In the genomic region with DNA sequence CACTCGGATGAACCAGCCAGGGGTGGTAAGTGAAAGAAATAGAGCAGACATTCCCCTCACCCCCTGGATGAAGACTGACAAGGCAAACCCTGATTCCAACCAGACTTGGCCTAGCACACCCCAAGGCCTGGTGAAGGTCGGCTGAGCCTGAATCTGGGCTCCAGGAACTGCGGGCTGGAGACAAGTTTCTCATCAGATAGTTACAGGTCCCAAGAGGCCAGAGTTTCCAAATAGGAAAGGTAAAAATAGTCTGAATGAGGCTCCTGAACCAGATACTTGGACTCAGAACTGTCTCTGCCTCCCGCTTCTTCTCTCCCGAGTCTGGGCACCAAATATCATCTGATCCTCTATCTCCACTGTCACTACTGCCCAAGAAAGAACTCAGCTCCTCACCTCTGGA, we compare ENCODE assay signal across 1 cellular context.
TF ChIP-seq lines count a peak whose summit lies in the region.

No MANE protein-coding gene starts in this region.

TF ChIP-seq in HEK293, 187 proteins besides CTCF, POLR2A, EP300 and RAD21 (continued from another document):
- TF ChIP-seq, protein P1, sequence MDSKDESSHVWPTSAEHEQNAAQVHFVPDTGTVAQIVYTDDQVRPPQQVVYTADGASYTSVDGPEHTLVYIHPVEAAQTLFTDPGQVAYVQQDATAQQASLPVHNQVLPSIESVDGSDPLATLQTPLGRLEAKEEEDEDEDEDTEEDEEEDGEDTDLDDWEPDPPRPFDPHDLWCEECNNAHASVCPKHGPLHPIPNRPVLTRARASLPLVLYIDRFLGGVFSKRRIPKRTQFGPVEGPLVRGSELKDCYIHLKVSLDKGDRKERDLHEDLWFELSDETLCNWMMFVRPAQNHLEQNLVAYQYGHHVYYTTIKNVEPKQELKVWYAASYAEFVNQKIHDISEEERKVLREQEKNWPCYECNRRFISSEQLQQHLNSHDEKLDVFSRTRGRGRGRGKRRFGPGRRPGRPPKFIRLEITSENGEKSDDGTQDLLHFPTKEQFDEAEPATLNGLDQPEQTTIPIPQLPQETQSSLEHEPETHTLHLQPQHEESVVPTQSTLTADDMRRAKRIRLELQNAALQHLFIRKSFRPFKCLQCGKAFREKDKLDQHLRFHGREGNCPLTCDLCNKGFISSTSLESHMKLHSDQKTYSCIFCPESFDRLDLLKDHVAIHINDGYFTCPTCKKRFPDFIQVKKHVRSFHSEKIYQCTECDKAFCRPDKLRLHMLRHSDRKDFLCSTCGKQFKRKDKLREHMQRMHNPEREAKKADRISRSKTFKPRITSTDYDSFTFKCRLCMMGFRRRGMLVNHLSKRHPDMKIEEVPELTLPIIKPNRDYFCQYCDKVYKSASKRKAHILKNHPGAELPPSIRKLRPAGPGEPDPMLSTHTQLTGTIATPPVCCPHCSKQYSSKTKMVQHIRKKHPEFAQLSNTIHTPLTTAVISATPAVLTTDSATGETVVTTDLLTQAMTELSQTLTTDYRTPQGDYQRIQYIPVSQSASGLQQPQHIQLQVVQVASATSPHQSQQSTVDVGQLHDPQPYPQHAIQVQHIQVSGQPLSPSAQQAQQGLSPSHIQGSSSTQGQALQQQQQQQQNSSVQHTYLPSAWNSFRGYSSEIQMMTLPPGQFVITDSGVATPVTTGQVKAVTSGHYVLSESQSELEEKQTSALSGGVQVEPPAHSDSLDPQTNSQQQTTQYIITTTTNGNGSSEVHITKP (tag by site-specific recombination; IDR thresholded peaks at IDR 0.05), result peak; percentile 60
